ENCODE assay signal across 12 cellular contexts in genomic region chr18:808502-808901, GRCh38. TPM values are rescaled to one million over a fixed set of nuclear protein-coding genes. Genes with fewer than 3 reads are reported as not detected.
DNase-seq lines count a peak whose midpoint lies in the region; ATAC-seq, FAIRE-seq and TF ChIP-seq lines count a peak whose summit lies in the region.
"Had no signal": no experiment of that assay in that cellular context is flagged by ENCODE, and none has a peak within 500 bp of the region (broad histone marks: within the 10 kb centered on the region; RNA-seq: fewer than 3 reads in every experiment).

No MANE protein-coding gene starts in this region.

- H3K9me3 Mint-ChIP-seq in activated naive CD8-positive, alpha-beta T cell treated with anti-CD3 and anti-CD28 coated beads, Interleukin-2, amount 50 U/mL, for 24 hours: no peaks in the 10 kb centered on the region
- H3K9me3 Mint-ChIP-seq in natural killer cell: no peaks in the 10 kb centered on the region

- peaks cover 7% of the 10 kb centered on the region for H3K27me3 Mint-ChIP-seq in activated naive CD8-positive, alpha-beta T cell treated with anti-CD3 and anti-CD28 coated beads, Interleukin-2, amount 50 U/mL, for 24 hours
- no peaks in the 10 kb centered on the region for H3K27me3 Mint-ChIP-seq in natural killer cell (ENCODE audit: low read depth in 2 of 2)

- H3K36me3 Mint-ChIP-seq in activated naive CD8-positive, alpha-beta T cell treated with anti-CD3 and anti-CD28 coated beads, Interleukin-2, amount 50 U/mL, for 24 hours (ENCODE audit: low read depth): peaks cover 13% of the 10 kb centered on the region
- no peaks in the 10 kb centered on the region for H3K36me3 Mint-ChIP-seq in natural killer cell

- H3K27ac ChIP-seq in BLaER1 treated with 17β-estradiol and CSF1 and Interleukin-3, amounts not matched to agents 10 nM and 100 nM: no peak overlapping the region

- H3K9ac ChIP-seq in BLaER1 treated with 17β-estradiol and CSF1 and Interleukin-3, amounts not matched to agents 10 nM and 100 nM: no peak overlapping the region

- peaks cover 0 to 6% (median 0%) of the 10 kb centered on the region in 11 experiments; a peak in 3 of 22 replicates for H3K9me3 ChIP-seq in BLaER1 treated with 17β-estradiol and CSF1 and Interleukin-3, amounts not matched to agents 10 nM and 100 nM (replicated peaks in 1 of 11)

- TF ChIP-seq CTCF in natural killer cell (IDR thresholded peaks at IDR 0.05): no peak

- peaks cover 66 to 85% (median 77%) of the 10 kb centered on the region in 11 experiments for H4K20me1 ChIP-seq in BLaER1 treated with 17β-estradiol and CSF1 and Interleukin-3, amounts not matched to agents 10 nM and 100 nM

- peak; percentile 50 for FAIRE-seq in GM18507 (lab: Jason Lieb, UNC)

- DNase-seq in GM18507 (ENCODE audit: extremely low spot score, insufficient read length, low read depth) (no peak), natural killer cell (no peak), NCI-H2081 (lab: John Stamatoyannopoulos, UW) (no peak), NCI-H446 treated with DMSO at 0.1 percent for 48 hours (lab: John Stamatoyannopoulos, UW) (no peak), NCI-H526 (lab: John Stamatoyannopoulos, UW) (no peak), putamen (ENCODE audit: low spot score) (no peak)
- no peak for DNase-seq in activated naive CD8-positive, alpha-beta T cell treated with anti-CD3 and anti-CD28 coated beads, Interleukin-2, amount 50 U/mL, for 24 hours
- DNase-seq: cortex of kidney; DMS53; HFFc6; stimulated activated CD4-positive, alpha-beta T cell treated with anti-CD3 and anti-CD28 coated beads, Interleukin-1b, Interleukin-23, amount 100 ng/mL, for 48 hours had no signal

- no peak for ATAC-seq in activated naive CD8-positive, alpha-beta T cell treated with anti-CD3 and anti-CD28 coated beads, Interleukin-2, amount 50 U/mL, for 24 hours
- ATAC-seq in natural killer cell: peak; percentile 12 to 19 (median 16)

- peak overlapping the region; percentile 98 for H3K4me3 Mint-ChIP-seq in activated naive CD8-positive, alpha-beta T cell treated with anti-CD3 and anti-CD28 coated beads, Interleukin-2, amount 50 U/mL, for 24 hours
- H3K4me3 Mint-ChIP-seq in natural killer cell: peak overlapping the region; percentile 92
- H3K4me3 Mint-ChIP-seq: HFFc6 had no signal

- intact Hi-C loops in natural killer cell (cut with micrococcal nuclease): loop anchor here (1.0 kb wide), 1 partner anchor 12 kb away; no protein-coding TSS in a partner anchor

- peaks cover 0 to 47% (median 0%) of the 10 kb centered on the region in 11 experiments; a peak in 7 of 22 replicates for H3K27me3 ChIP-seq in BLaER1 treated with 17β-estradiol and CSF1 and Interleukin-3, amounts not matched to agents 10 nM and 100 nM

- H3K4me1 ChIP-seq in BLaER1 treated with 17β-estradiol and CSF1 and Interleukin-3, amounts not matched to agents 10 nM and 100 nM: peaks cover 47 to 71% (median 59%) of the 10 kb centered on the region in 10 experiments

- peak overlapping the region in 10 of 11 experiments; percentile 36 to 89 (median 46); a peak in 18 of 22 replicates for H3K4me2 ChIP-seq in BLaER1 treated with 17β-estradiol and CSF1 and Interleukin-3, amounts not matched to agents 10 nM and 100 nM

- no peak overlapping the region for H3K4me3 ChIP-seq in BLaER1 treated with 17β-estradiol and CSF1 and Interleukin-3, amounts not matched to agents 10 nM and 100 nM

- peaks cover 80% of the 10 kb centered on the region for H3K4me1 Mint-ChIP-seq in activated naive CD8-positive, alpha-beta T cell treated with anti-CD3 and anti-CD28 coated beads, Interleukin-2, amount 50 U/mL, for 24 hours
- peaks cover 64 to 72% of the 10 kb centered on the region in 2 donors for H3K4me1 Mint-ChIP-seq in natural killer cell

- peak overlapping the region; percentile 9 for H3K27ac Mint-ChIP-seq in activated naive CD8-positive, alpha-beta T cell treated with anti-CD3 and anti-CD28 coated beads, Interleukin-2, amount 50 U/mL, for 24 hours
- peak overlapping the region; percentile 98 to 99 for H3K27ac Mint-ChIP-seq in natural killer cell
- H3K27ac Mint-ChIP-seq: HFFc6 had no signal

- H3K36me3 ChIP-seq in BLaER1 treated with 17β-estradiol and CSF1 and Interleukin-3, amounts not matched to agents 10 nM and 100 nM: peaks cover 0 to 9% (median 0%) of the 10 kb centered on the region in 11 experiments; a peak in 1 of 22 replicates

RNA-seq across cellular contexts. Expression of gene YES1, which starts 3.5 kb away (rescaled TPM):
- 100 to 1,000 TPM in 1 of 3 donors, 10 to 100 TPM in 2; 70.2 to 101 (median 76.2) TPM for total RNA-seq in natural killer cell
